Comparison of ENCODE assay signal across 17 cellular contexts in the genomic region with DNA sequence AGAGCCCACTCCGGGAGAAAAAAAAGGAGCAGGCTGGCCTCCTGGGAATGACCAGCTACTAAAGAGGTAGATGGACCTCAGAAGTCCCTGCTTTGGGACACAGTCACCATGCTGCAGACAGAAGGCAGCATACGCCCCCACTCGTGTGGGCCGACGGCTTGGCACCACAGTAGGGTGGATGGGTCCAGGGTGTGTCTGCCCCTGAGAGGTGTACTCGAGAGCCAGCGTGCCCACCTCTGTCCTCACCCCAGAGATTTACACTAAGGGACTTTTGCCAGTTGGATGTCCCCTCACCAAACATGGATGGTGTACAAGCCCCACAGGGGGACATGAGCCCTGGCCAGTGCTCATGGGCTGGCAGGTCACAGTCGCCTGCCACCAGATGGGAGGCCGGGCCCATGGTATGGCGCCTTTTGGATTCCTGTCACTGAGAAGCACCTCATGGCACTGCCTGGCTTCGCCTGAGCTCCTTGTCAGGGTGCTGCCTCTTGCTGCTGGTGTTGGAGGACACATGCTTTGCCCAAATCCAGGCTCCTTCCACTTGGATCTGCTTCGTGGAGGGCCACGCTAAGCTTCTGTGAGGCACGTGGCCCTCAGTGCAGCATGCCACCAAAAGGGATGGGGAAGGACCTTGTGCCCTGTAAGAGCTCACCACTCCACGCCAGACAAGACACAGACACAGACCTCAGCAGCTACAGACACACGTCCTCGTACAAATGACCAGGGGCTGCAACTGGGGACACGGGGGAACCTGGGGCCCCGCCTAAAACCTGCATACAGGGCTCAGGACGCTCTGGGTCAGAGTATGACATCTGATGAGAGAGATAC. TPM values are rescaled to one million over a fixed set of nuclear protein-coding genes. Genes with fewer than 3 reads are reported as not detected.
DNase-seq lines count a peak whose midpoint lies in the region; ATAC-seq, FAIRE-seq and TF ChIP-seq lines count a peak whose summit lies in the region.
"Had no signal": no experiment of that assay in that cellular context is flagged by ENCODE, and none has a peak within 500 bp of the region (broad histone marks: within the 10 kb centered on the region; RNA-seq: fewer than 3 reads in every experiment).

No MANE protein-coding gene starts in this region.

- peaks cover 42% of the 10 kb centered on the region for H3K4me1 Mint-ChIP-seq in HFFc6 (ENCODE audit: low read depth)

- FAIRE-seq in GM12878 (lab: Jason Lieb, UNC): no peak
- FAIRE-seq: colon, H1, keratinocyte had no signal

- intact Hi-C loops in GM12878 (cut with micrococcal nuclease; ENCODE audit: unreplicated experiment) (no loop called here), lower lobe of right lung (cut with DNase I) (no loop called here), thyroid gland (cut with DNase I) (no loop called here)

- no peaks in the 10 kb centered on the region for H3K4me1 ChIP-seq in GM12878 (ENCODE audit: control insufficient read depth, insufficient read depth, low read length)
- H3K4me1 ChIP-seq in lower lobe of right lung: peaks cover 45% of the 10 kb centered on the region
- H3K4me1 ChIP-seq in thyroid gland: peaks cover 4 to 37% of the 10 kb centered on the region in 2 donors

- H3K9ac ChIP-seq in GM12878 (ENCODE audit: control insufficient read depth, insufficient read depth, low read length): no peak overlapping the region

- 95% methylated on average over 20 of the region's 20 CpGs for WGBS in GM12878 (ENCODE audit: insufficient coverage, insufficient replicate concordance, low lambda C conversion rate, missing lambda C conversion rate)
- 92 to 95% methylated on average over 15 to 18 of the region's 20 CpGs for WGBS in thyroid gland, 2 donors

- no peaks in the 10 kb centered on the region for H3K9me3 Mint-ChIP-seq in HFFc6

- peak overlapping the region; percentile 67 for H3K27ac Mint-ChIP-seq in HFFc6

- H3K9me3 ChIP-seq in GM12878 (replicated peaks; ENCODE audit: control insufficient read depth, insufficient read depth, low read length) (no peaks in the 10 kb centered on the region), lower lobe of right lung (no peaks in the 10 kb centered on the region), thyroid gland (no peaks in the 10 kb centered on the region)
- H3K9me3 ChIP-seq: MG63 had no signal

- H3K27ac ChIP-seq in GM12878 (ENCODE audit: control insufficient read depth, insufficient read depth) (no peak overlapping the region), lower lobe of right lung (peak overlapping the region; percentile 83), substantia nigra (ENCODE audit: low read depth, low read length, poor library complexity, severe bottlenecking) (peak overlapping the region; percentile 45), thyroid gland (peak overlapping the region in 1 of 3 donors; percentile 69)

- BruUV-seq in GM12878 (replicated peaks; lab: Mats Ljungman, UMichigan): no TSS peak

- H4K20me1 ChIP-seq in GM12878 (ENCODE audit: control insufficient read depth, insufficient read depth): no peaks in the 10 kb centered on the region; the same call in 1 of the 2 replicates

- H3K4me2 ChIP-seq in GM12878 (ENCODE audit: control insufficient read depth, insufficient read depth): no peak overlapping the region

- RAD21 ChIA-PET in GM12878 (lab: Charles Lee; ENCODE audit: unreplicated experiment): no interaction called here

- TF ChIP-seq CTCF in HFFc6 (IDR thresholded peaks at IDR 0.05) (no peak), GM12878 (IDR thresholded peaks at IDR 0.05 in 2 of 3, conservative IDR thresholded peaks at IDR 0.05 in 1 of 3; ENCODE audit: control insufficient read depth in 2 of 3, extremely low read depth in 1 of 3, insufficient read depth in 1 of 3, low read depth in 3 of 3, low read length in 3 of 3) (no peak), lower lobe of right lung (IDR thresholded peaks at IDR 0.05) (no peak), thyroid gland (IDR thresholded peaks at IDR 0.05) (no peak), GM10248 (IDR thresholded peaks at IDR 0.05; ENCODE audit: control extremely low read depth, extremely low read depth, low read depth, missing control alignments) (no peak)

- H3K27me3 ChIP-seq in GM12878 (replicated peaks in 1 of 2; ENCODE audit: control insufficient read depth in 2 of 2, insufficient read depth in 2 of 2, low read length in 1 of 2): no peaks in the 10 kb centered on the region
- H3K27me3 ChIP-seq in lower lobe of right lung (ENCODE audit: low read depth): no peaks in the 10 kb centered on the region
- H3K27me3 ChIP-seq in thyroid gland: no peaks in the 10 kb centered on the region
- H3K27me3 ChIP-seq: MG63 had no signal

- TF ChIP-seq POLR2A in GM12878 (IDR thresholded peaks at IDR 0.05; ENCODE audit: low read depth, low read length) (peak; percentile 16; the same call in 1 of the 2 replicates), thyroid gland (IDR thresholded peaks at IDR 0.05) (no peak)

- CTCF ChIA-PET in GM12878 (lab: Yijun Ruan, JAX) (no interaction called here), GM10248 (lab: Yijun Ruan, JAX) (no interaction called here), HEK293T (lab: Yijun Ruan, JAX) (no interaction called here)

- TF ChIP-seq RAD21 in GM12878 (IDR thresholded peaks at IDR 0.05; ENCODE audit: insufficient read depth, low read depth, low read length): no peak

- no peak overlapping the region for H2AFZ ChIP-seq in GM12878 (ENCODE audit: control insufficient read depth, low read depth, low read length)

- no peak overlapping the region for H3K4me3 ChIP-seq in GM12878
- no peak overlapping the region for H3K4me3 ChIP-seq in lower lobe of right lung
- H3K4me3 ChIP-seq in thyroid gland (replicated peaks in 1 of 3): no peak overlapping the region
- H3K4me3 ChIP-seq: MG63 had no signal

- H3K4me3 Mint-ChIP-seq in HFFc6: no peak overlapping the region

- ATAC-seq in GM12878: no peak
- ATAC-seq in lower lobe of right lung: no peak

- TF ChIP-seq EP300 in GM12878 (IDR thresholded peaks at IDR 0.05; ENCODE audit: borderline replicate concordance in 1 of 2, control insufficient read depth in 1 of 2, low read depth in 2 of 2, low read length in 2 of 2): no peak

- POLR2A ChIA-PET in GM12878 (lab: Charles Lee) (interaction anchor here (0.6 kb wide), 1 partner anchor 849 kb away, joined by 3 read pairs; no protein-coding TSS in a partner anchor), GM10248 (lab: Yijun Ruan, JAX) (no interaction called here), HEK293T (lab: Yijun Ruan, JAX) (no interaction called here)

- in situ Hi-C loops in GM12878 (cut with MboI): no loop called here

- SMC1A ChIA-PET in GM12878 (lab: Charles Lee; ENCODE audit: uncharacterized antibody, unreplicated experiment): no interaction called here

- H3K27me3 Mint-ChIP-seq in HFFc6 (ENCODE audit: insufficient read depth): peaks cover 11% of the 10 kb centered on the region

- H3K36me3 Mint-ChIP-seq in HFFc6 (ENCODE audit: low read depth): peaks cover 12% of the 10 kb centered on the region; the same call in 1 of the 2 replicates

- peaks cover 35 to 53% of the 10 kb centered on the region in 2 experiments for H3K36me3 ChIP-seq in GM12878 (ENCODE audit: control insufficient read depth in 2 of 2, insufficient read depth in 2 of 2, low read length in 1 of 2)
- peaks cover 91% of the 10 kb centered on the region for H3K36me3 ChIP-seq in lower lobe of right lung
- H3K36me3 ChIP-seq in thyroid gland: peaks cover 37 to 45% of the 10 kb centered on the region in 2 donors

- DNase-seq in HFFc6: no peak
- no peak for DNase-seq in GM12878 (ENCODE audit: low read depth, low spot score)
- DNase-seq in lower lobe of right lung: no peak
- DNase-seq in substantia nigra (lab: John Stamatoyannopoulos, UW): no peak
- DNase-seq in thyroid gland: no peak
- DNase-seq in GM10248 (ENCODE audit: extremely low spot score): no peak
- no peak for DNase-seq in HEK293T (ENCODE audit: extremely low spot score)
- DNase-seq: activated CD4-positive, alpha-beta T cell treated with anti-CD3 and anti-CD28 coated beads for 4 hours; C1 segment of cervical spinal cord; DND-41; MG63; midbrain; NCI-H1694 treated with DMSO at 0.1 percent for 48 hours; T1000 had no signal

- no peaks in the 10 kb centered on the region for H3K79me2 ChIP-seq in GM12878 (ENCODE audit: control insufficient read depth, insufficient read depth, low read length)

RNA-seq across cellular contexts. Expression of a gene that starts 13.3 kb away (rescaled TPM):
- under 1 TPM in 3 of 6 experiments, not detected in 3; 0.13 to 0.37 (median 0.14) TPM for total RNA-seq in HFFc6 (2021; fragmentation: NEBNext Ultra II Directional; extraction: Animal tissue kit (Norgen Biotek cat#: 25700))
- total RNA-seq in GM12878 (2013; cell fraction: nucleolus; rRNA removed): not detected in 2 replicates
- total RNA-seq in GM12878 (2014; rRNA removed): not detected in 2 replicates
- not detected in 2 replicates for total RNA-seq in GM12878 (2014; rRNA removed; fragmentation: Illumina TruSeq; extraction: Trizol)
- total RNA-seq in GM12878 (2021): not detected in 2 replicates
- polyA plus RNA-seq in GM12878 (2011; ENCODE audit: low read depth): not detected
- polyA plus RNA-seq in GM12878 (2011; rRNA removed): 0.04 TPM in 1 of 2 replicates, not detected in the other
- polyA plus RNA-seq in GM12878 (2011; cell fraction: cytosol; rRNA removed): not detected in 2 replicates
- 0.26 TPM in 1 of 2 replicates, not detected in the other for polyA plus RNA-seq in GM12878 (2011; cell fraction: nucleus; rRNA removed)
- polyA plus RNA-seq in GM12878 (2012): not detected in 2 replicates
- polyA plus RNA-seq in GM12878 (2014; fragmentation: Illumina TruSeq; extraction: Trizol): not detected in 2 replicates
- polyA plus RNA-seq in GM12878 (2014; fragmentation: Nextera tagmentation; extraction: Ambion mirVana): not detected
- polyA plus RNA-seq in GM12878 (2014; rRNA removed): not detected in 2 replicates
- polyA plus RNA-seq in GM12878 (2016; fragmentation: Nextera tagmentation; extraction: Ambion mirVana): not detected
- polyA minus RNA-seq in GM12878 (2011; rRNA and poly(A)+ RNA removed): 0.21 and 0.29 TPM in 2 replicates
- not detected in 2 replicates for polyA minus RNA-seq in GM12878 (2011; cell fraction: cytosol; rRNA and poly(A)+ RNA removed)
- 0.48 TPM in 1 of 2 replicates, not detected in the other for polyA minus RNA-seq in GM12878 (2011; cell fraction: nucleus; rRNA and poly(A)+ RNA removed)
- total RNA-seq in lower lobe of right lung: 2.3 TPM
- total RNA-seq in thyroid gland: 1 to 10 TPM in 1 of 4 donors, under 1 TPM in 1, not detected in 2; 0.59 to 1.1 TPM

RNA-seq across cellular contexts. Expression of a gene that starts 44.8 kb away (rescaled TPM):
- total RNA-seq in HFFc6 (2021; fragmentation: NEBNext Ultra II Directional; extraction: Animal tissue kit (Norgen Biotek cat#: 25700)): 10 to 100 TPM in 4 of 6 experiments, 1 to 10 TPM in 2; 3.4 to 18.0 (median 13.1) TPM
- not detected in 2 replicates for total RNA-seq in GM12878 (2013; cell fraction: nucleolus; rRNA removed)
- total RNA-seq in GM12878 (2014; rRNA removed): 0.11 TPM in 1 of 2 replicates, not detected in the other
- total RNA-seq in GM12878 (2014; rRNA removed; fragmentation: Illumina TruSeq; extraction: Trizol): not detected in 2 replicates
- 0.10 and 0.37 TPM in 2 replicates for total RNA-seq in GM12878 (2021)
- not detected for polyA plus RNA-seq in GM12878 (2011; ENCODE audit: low read depth)
- not detected in 2 replicates for polyA plus RNA-seq in GM12878 (2011; rRNA removed)
- not detected in 2 replicates for polyA plus RNA-seq in GM12878 (2011; cell fraction: cytosol; rRNA removed)
- 0.01 TPM in 1 of 2 replicates, not detected in the other for polyA plus RNA-seq in GM12878 (2011; cell fraction: nucleus; rRNA removed)
- 0.07 and 0.12 TPM in 2 replicates for polyA plus RNA-seq in GM12878 (2012)
- 0.01 TPM in 1 of 2 replicates, not detected in the other for polyA plus RNA-seq in GM12878 (2014; fragmentation: Illumina TruSeq; extraction: Trizol)
- polyA plus RNA-seq in GM12878 (2014; fragmentation: Nextera tagmentation; extraction: Ambion mirVana): not detected
- 0.03 and 0.42 TPM in 2 replicates for polyA plus RNA-seq in GM12878 (2014; rRNA removed)
- under 1 TPM in 1 of 2 experiments, not detected in 1; 0.03 TPM for polyA plus RNA-seq in GM12878 (2016; fragmentation: Nextera tagmentation; extraction: Ambion mirVana)
- polyA minus RNA-seq in GM12878 (2011; rRNA and poly(A)+ RNA removed): not detected in 2 replicates
- polyA minus RNA-seq in GM12878 (2011; cell fraction: cytosol; rRNA and poly(A)+ RNA removed): not detected in 2 replicates
- polyA minus RNA-seq in GM12878 (2011; cell fraction: nucleus; rRNA and poly(A)+ RNA removed): not detected in 2 replicates
- 52.7 TPM for total RNA-seq in lower lobe of right lung
- total RNA-seq in thyroid gland: 10 to 100 TPM; 10.9 to 53.9 (median 20.0) TPM
